ENCODE assay signal across 12 cellular contexts in genomic region chr1:36653850-36654249, GRCh38.
DNase-seq lines count a peak whose midpoint lies in the region; ATAC-seq, FAIRE-seq and TF ChIP-seq lines count a peak whose summit lies in the region.
"Had no signal": no experiment of that assay in that cellular context is flagged by ENCODE, and none has a peak within 500 bp of the region (broad histone marks: within the 10 kb centered on the region; RNA-seq: fewer than 3 reads in every experiment).

No MANE protein-coding gene starts in this region.

- H3K9ac ChIP-seq in HepG2 (ENCODE audit: insufficient read depth, low read depth, low read length), result no peak overlapping the region

- TF ChIP-seq EP300 in HepG2 (IDR thresholded peaks at IDR 0.05; ENCODE audit: low read depth in 2 of 2, low read length in 2 of 2), result no peak
- TF ChIP-seq EP300 in HepG2 (CRISPR knock-in tag; IDR thresholded peaks at IDR 0.05; ENCODE audit: borderline replicate concordance), result no peak

- TF ChIP-seq CTCF in NB4 (IDR thresholded peaks at IDR 0.05; ENCODE audit: low read depth, low read length) (no peak), HepG2 (CRISPR knock-in tag; IDR thresholded peaks at IDR 0.05) (no peak)

- BruUV-seq in HepG2 (replicated peaks; lab: Mats Ljungman, UMichigan), result no TSS peak

- intact Hi-C loops in HepG2 (cut with micrococcal nuclease; ENCODE audit: unreplicated experiment), result no loop called here

- no peaks in the 10 kb centered on the region for H3K36me3 ChIP-seq in HepG2 (replicated peaks in 1 of 2; ENCODE audit: control insufficient read depth in 1 of 2, insufficient read depth in 2 of 2, low read length in 2 of 2)
- H3K36me3 ChIP-seq: neutrophil had no signal

- in situ Hi-C loops in HepG2 (cut with HindIII; ENCODE audit: extremely low pct_ligation_motif_present, low pct_unique_long_range_greater_than_20kb), result no loop called here

- H3K27ac ChIP-seq in HepG2 (ENCODE audit: extremely low read length, insufficient read depth, low read length), result no peak overlapping the region
- H3K27ac ChIP-seq: neutrophil had no signal

- peaks cover 1 to 25% of the 10 kb centered on the region in 2 experiments; a peak in 2 of 5 replicates for H3K27me3 ChIP-seq in HepG2 (ENCODE audit: control insufficient read depth in 1 of 2, insufficient read depth in 2 of 2, low read length in 2 of 2)

- no peaks in the 10 kb centered on the region for H3K9me3 ChIP-seq in HepG2 (ENCODE audit: low read length)
- H3K9me3 ChIP-seq: neutrophil had no signal

- H3K4me1 ChIP-seq in HepG2 (ENCODE audit: insufficient read depth, low read length), result no peaks in the 10 kb centered on the region

- TF ChIP-seq RAD21 in HepG2 (CRISPR knock-in tag; IDR thresholded peaks at IDR 0.05), result no peak

- H3K4me3 ChIP-seq in NB4 (ENCODE audit: low read depth, low read length), result no peak overlapping the region
- H3K4me3 ChIP-seq in HepG2 (replicated peaks in 1 of 3; ENCODE audit: insufficient read depth in 1 of 3, low read depth in 2 of 3, low read length in 3 of 3), result no peak overlapping the region

- POLR2A ChIA-PET in HepG2 (lab: Yijun Ruan, JAX), result no interaction called here

- TF ChIP-seq POLR2A in NB4 (IDR thresholded peaks at IDR 0.05; ENCODE audit: extremely low read depth, insufficient read length), result no peak
- no peak for TF ChIP-seq POLR2A in HepG2 (IDR thresholded peaks at IDR 0.05; ENCODE audit: insufficient read depth in 1 of 2, low read depth in 2 of 2, low read length in 2 of 2)

- no peak overlapping the region for H2AFZ ChIP-seq in HepG2 (ENCODE audit: low read length)

- no peak for FAIRE-seq in HepG2 (lab: Jason Lieb, UNC)
- FAIRE-seq: astrocyte had no signal

- DNase-seq in Ammon's horn (ENCODE audit: low spot score) (peak; percentile 96), NB4 (ENCODE audit: low read depth) (peak; percentile 21), cerebellar cortex (ENCODE audit: low spot score) (peak; percentile 22), HepG2 (ENCODE audit: low spot score) (no peak)
- DNase-seq in stimulated activated CD4-positive, alpha-beta T cell treated with anti-CD3 and anti-CD28 coated beads, Interleukin-4, amount 100 ng/mL, for 24 hours, result no peak
- no peak for DNase-seq in central memory CD4-positive, alpha-beta T cell
- DNase-seq: activated CD8-positive, alpha-beta T cell treated with anti-CD3 and anti-CD28 coated beads, Interleukin-2, amount 10 ng/mL, durations not matched to agents 7 days and 5 days; COR-L47 had no signal

- 18% methylated on average over 8 of the region's 8 CpGs for WGBS in HepG2 (ENCODE audit: low lambda C conversion rate)

- no peak overlapping the region for H3K4me2 ChIP-seq in HepG2 (ENCODE audit: low read depth, low read length)

- CTCF ChIA-PET in HepG2 (lab: Yijun Ruan, JAX; ENCODE audit: low intra/inter-chr PET ratio, low total read pairs), result no interaction called here

- ATAC-seq in HepG2 (no peak; the same call in 2 of the 3 replicates), GM18861 (IDR thresholded peaks at IDR 0.05; ENCODE audit: unreplicated experiment) (no peak), HG03460 (IDR thresholded peaks at IDR 0.05; ENCODE audit: unreplicated experiment) (no peak)
- ATAC-seq: activated CD8-positive, alpha-beta T cell treated with anti-CD3 and anti-CD28 coated beads, Interleukin-2, amount 10 ng/mL, durations not matched to agents 7 days and 5 days had no signal

- no peaks in the 10 kb centered on the region for H4K20me1 ChIP-seq in HepG2 (ENCODE audit: insufficient read depth, low read length)

- H3K79me2 ChIP-seq in HepG2 (ENCODE audit: insufficient read depth, low read length), result no peaks in the 10 kb centered on the region

TF ChIP-seq in HepG2, 621 proteins besides CTCF, POLR2A, EP300 and RAD21:
- TF ChIP-seq ZBTB39 (CRISPR knock-in tag; IDR thresholded peaks at IDR 0.05) (no peak), BHLHE40 (IDR thresholded peaks at IDR 0.05; ENCODE audit: low read length) (0 out of 2 replicates have a peak, but pooled peaks have one; percentile 49), ZNF784 (CRISPR knock-in tag; IDR thresholded peaks at IDR 0.05; ENCODE audit: borderline replicate concordance) (no peak), GPBP1L1 (CRISPR knock-in tag; IDR thresholded peaks at IDR 0.05) (no peak)

Comparison
In these comparisons a context has a peak if more than half of its experiments do, and no peak if none do; other contexts are left out.
1. DNase-seq: peak in Ammon's horn (single experiment), NB4 (single experiment) and cerebellar cortex (single experiment); none in HepG2 (single experiment), stimulated activated CD4-positive, alpha-beta T cell treated with anti-CD3 and anti-CD28 coated beads, Interleukin-4, amount 100 ng/mL, for 24 hours (single experiment) and central memory CD4-positive, alpha-beta T cell (single experiment).